In genomic region chr1:56819393-56819899, GRCh38 we compare ENCODE assay signal across 1 cellular context.
TF ChIP-seq lines count a peak whose summit lies in the region.

A gene with protein sequence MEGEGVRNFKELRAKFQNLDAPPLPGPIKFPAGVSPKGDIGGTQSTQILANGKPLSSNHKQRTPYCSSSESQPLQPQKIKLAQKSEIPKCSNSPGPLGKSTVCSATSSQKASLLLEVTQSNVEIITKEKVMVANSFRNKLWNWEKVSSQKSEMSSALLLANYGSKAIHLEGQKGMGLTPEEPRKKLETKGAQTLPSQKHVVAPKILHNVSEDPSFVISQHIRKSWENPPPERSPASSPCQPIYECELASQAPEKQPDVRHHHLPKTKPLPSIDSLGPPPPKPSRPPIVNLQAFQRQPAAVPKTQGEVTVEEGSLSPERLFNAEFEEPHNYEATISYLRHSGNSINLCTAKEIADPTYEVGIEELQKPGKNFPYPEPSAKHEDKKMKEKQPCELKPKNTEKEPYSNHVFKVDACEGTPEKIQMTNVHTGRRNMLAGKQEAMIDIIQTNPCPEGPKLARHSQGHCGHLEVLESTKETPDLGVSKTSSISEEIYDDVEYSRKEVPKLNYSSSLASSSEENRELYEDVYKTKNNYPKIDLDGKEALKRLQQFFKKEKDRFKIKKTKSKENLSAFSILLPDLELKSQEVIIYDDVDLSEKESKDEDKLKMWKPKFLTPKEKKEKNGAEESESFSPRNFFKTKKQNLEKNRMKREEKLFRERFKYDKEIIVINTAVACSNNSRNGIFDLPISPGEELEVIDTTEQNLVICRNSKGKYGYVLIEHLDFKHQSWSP (minus strand): TSS chr1:56819404. CDS start chr1:56819290, 114 bp downstream.

TF ChIP-seq in HepG2, 621 proteins besides CTCF, POLR2A, EP300 and RAD21 (continued from another document):
- TF ChIP-seq KDM5A (IDR thresholded peaks at IDR 0.05; ENCODE audit: borderline replicate concordance, low read length) (no peak), HMG20B (CRISPR knock-in tag; conservative IDR thresholded peaks at IDR 0.05) (no peak), RORA (CRISPR knock-in tag; IDR thresholded peaks at IDR 0.05) (no peak), SMARCE1 (IDR thresholded peaks at IDR 0.05; ENCODE audit: borderline replicate concordance) (no peak), MTF1 (CRISPR knock-in tag; IDR thresholded peaks at IDR 0.05) (no peak), NONO (IDR thresholded peaks at IDR 0.05) (no peak), NONO (CRISPR knock-in tag; conservative IDR thresholded peaks at IDR 0.05) (no peak), ZNF572 (CRISPR knock-in tag; IDR thresholded peaks at IDR 0.05) (no peak), ZNF317 (CRISPR knock-in tag; IDR thresholded peaks at IDR 0.05) (no peak), ZNF567 (CRISPR knock-in tag; IDR thresholded peaks at IDR 0.05; ENCODE audit: borderline replicate concordance) (no peak), ZNF564 (CRISPR knock-in tag; IDR thresholded peaks at IDR 0.05) (no peak), PHF20 (CRISPR knock-in tag; IDR thresholded peaks at IDR 0.05) (no peak), ZNF12 (CRISPR knock-in tag; IDR thresholded peaks at IDR 0.05) (no peak), SUZ12 (IDR thresholded peaks at IDR 0.05; ENCODE audit: low read depth, low read length) (no peak), ZNF501 (CRISPR knock-in tag; IDR thresholded peaks at IDR 0.05) (no peak), ZNF292 (CRISPR knock-in tag; IDR thresholded peaks at IDR 0.05; ENCODE audit: borderline replicate concordance, low read depth) (peak; percentile 60), KDM5B (CRISPR knock-in tag; IDR thresholded peaks at IDR 0.05; ENCODE audit: borderline replicate concordance) (peak; percentile 13; the same call in 1 of the 2 replicates), ZNF615 (CRISPR knock-in tag; IDR thresholded peaks at IDR 0.05; ENCODE audit: borderline replicate concordance) (no peak), ZNF552 (CRISPR knock-in tag; IDR thresholded peaks at IDR 0.05; ENCODE audit: borderline replicate concordance) (no peak), ZNF484 (CRISPR knock-in tag; IDR thresholded peaks at IDR 0.05; ENCODE audit: borderline replicate concordance, low read depth) (no peak), DR1 (CRISPR knock-in tag; IDR thresholded peaks at IDR 0.05) (no peak), ZSCAN29 (CRISPR knock-in tag; conservative IDR thresholded peaks at IDR 0.05) (no peak), HNF4G (IDR thresholded peaks at IDR 0.05; ENCODE audit: borderline replicate concordance, low read depth, low read length) (no peak), HNF4G (CRISPR knock-in tag; IDR thresholded peaks at IDR 0.05; ENCODE audit: borderline replicate concordance, low read depth) (no peak), ZNF350 (CRISPR knock-in tag; IDR thresholded peaks at IDR 0.05; ENCODE audit: borderline replicate concordance, low read depth) (no peak), HES4 (CRISPR knock-in tag; IDR thresholded peaks at IDR 0.05; ENCODE audit: borderline replicate concordance) (no peak), ZNF143 (CRISPR knock-in tag; IDR thresholded peaks at IDR 0.05) (no peak), EED (CRISPR knock-in tag; IDR thresholded peaks at IDR 0.05) (no peak), CENPX (CRISPR knock-in tag; IDR thresholded peaks at IDR 0.05) (no peak), PITX1 (CRISPR knock-in tag; IDR thresholded peaks at IDR 0.05) (no peak), ZNF296 (CRISPR knock-in tag; conservative IDR thresholded peaks at IDR 0.05) (no peak), ZNF775 (CRISPR knock-in tag; IDR thresholded peaks at IDR 0.05; ENCODE audit: borderline replicate concordance) (no peak), POGK (CRISPR knock-in tag; conservative IDR thresholded peaks at IDR 0.05) (peak; percentile 57), SAP130 (CRISPR knock-in tag; IDR thresholded peaks at IDR 0.05; ENCODE audit: low read depth) (peak; percentile 38; the same call in 1 of the 2 replicates), FOXA1 (IDR thresholded peaks at IDR 0.05) (no peak), FOXA1 (CRISPR knock-in tag; IDR thresholded peaks at IDR 0.05) (no peak), HNF4A (CRISPR knock-in tag; IDR thresholded peaks at IDR 0.05) (0 out of 2 replicates have a peak, but pooled peaks have one; percentile 5), ZFP36L2 (CRISPR knock-in tag; IDR thresholded peaks at IDR 0.05) (no peak), MXD1 (CRISPR knock-in tag; IDR thresholded peaks at IDR 0.05) (peak; percentile 48; the same call in 1 of the 2 replicates), ZNF839 (CRISPR knock-in tag; IDR thresholded peaks at IDR 0.05; ENCODE audit: borderline replicate concordance) (0 out of 2 replicates have a peak, but pooled peaks have one; percentile 53), ZSCAN20 (CRISPR knock-in tag; IDR thresholded peaks at IDR 0.05; ENCODE audit: borderline replicate concordance) (no peak), CENPT (CRISPR knock-in tag; IDR thresholded peaks at IDR 0.05; ENCODE audit: low read depth) (no peak), ZNF20 (CRISPR knock-in tag; IDR thresholded peaks at IDR 0.05) (no peak), ELF1 (CRISPR knock-in tag; IDR thresholded peaks at IDR 0.05) (no peak)
- TF ChIP-seq, protein P1, sequence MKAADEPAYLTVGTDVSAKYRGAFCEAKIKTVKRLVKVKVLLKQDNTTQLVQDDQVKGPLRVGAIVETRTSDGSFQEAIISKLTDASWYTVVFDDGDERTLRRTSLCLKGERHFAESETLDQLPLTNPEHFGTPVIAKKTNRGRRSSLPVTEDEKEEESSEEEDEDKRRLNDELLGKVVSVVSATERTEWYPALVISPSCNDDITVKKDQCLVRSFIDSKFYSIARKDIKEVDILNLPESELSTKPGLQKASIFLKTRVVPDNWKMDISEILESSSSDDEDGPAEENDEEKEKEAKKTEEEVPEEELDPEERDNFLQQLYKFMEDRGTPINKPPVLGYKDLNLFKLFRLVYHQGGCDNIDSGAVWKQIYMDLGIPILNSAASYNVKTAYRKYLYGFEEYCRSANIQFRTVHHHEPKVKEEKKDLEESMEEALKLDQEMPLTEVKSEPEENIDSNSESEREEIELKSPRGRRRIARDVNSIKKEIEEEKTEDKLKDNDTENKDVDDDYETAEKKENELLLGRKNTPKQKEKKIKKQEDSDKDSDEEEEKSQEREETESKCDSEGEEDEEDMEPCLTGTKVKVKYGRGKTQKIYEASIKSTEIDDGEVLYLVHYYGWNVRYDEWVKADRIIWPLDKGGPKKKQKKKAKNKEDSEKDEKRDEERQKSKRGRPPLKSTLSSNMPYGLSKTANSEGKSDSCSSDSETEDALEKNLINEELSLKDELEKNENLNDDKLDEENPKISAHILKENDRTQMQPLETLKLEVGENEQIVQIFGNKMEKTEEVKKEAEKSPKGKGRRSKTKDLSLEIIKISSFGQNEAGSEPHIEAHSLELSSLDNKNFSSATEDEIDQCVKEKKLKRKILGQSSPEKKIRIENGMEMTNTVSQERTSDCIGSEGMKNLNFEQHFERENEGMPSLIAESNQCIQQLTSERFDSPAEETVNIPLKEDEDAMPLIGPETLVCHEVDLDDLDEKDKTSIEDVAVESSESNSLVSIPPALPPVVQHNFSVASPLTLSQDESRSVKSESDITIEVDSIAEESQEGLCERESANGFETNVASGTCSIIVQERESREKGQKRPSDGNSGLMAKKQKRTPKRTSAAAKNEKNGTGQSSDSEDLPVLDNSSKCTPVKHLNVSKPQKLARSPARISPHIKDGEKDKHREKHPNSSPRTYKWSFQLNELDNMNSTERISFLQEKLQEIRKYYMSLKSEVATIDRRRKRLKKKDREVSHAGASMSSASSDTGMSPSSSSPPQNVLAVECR (CRISPR knock-in tag; IDR thresholded peaks at IDR 0.05; ENCODE audit: borderline replicate concordance) = no peak
- TF ChIP-seq, protein P2, sequence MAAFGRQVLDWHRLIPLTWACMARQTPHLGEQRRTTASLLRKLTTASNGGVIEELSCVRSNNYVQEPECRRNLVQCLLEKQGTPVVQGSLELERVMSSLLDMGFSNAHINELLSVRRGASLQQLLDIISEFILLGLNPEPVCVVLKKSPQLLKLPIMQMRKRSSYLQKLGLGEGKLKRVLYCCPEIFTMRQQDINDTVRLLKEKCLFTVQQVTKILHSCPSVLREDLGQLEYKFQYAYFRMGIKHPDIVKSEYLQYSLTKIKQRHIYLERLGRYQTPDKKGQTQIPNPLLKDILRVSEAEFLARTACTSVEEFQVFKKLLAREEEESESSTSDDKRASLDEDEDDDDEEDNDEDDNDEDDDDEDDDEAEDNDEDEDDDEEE (CRISPR knock-in tag; IDR thresholded peaks at IDR 0.05) = no peak
- TF ChIP-seq, protein P3, sequence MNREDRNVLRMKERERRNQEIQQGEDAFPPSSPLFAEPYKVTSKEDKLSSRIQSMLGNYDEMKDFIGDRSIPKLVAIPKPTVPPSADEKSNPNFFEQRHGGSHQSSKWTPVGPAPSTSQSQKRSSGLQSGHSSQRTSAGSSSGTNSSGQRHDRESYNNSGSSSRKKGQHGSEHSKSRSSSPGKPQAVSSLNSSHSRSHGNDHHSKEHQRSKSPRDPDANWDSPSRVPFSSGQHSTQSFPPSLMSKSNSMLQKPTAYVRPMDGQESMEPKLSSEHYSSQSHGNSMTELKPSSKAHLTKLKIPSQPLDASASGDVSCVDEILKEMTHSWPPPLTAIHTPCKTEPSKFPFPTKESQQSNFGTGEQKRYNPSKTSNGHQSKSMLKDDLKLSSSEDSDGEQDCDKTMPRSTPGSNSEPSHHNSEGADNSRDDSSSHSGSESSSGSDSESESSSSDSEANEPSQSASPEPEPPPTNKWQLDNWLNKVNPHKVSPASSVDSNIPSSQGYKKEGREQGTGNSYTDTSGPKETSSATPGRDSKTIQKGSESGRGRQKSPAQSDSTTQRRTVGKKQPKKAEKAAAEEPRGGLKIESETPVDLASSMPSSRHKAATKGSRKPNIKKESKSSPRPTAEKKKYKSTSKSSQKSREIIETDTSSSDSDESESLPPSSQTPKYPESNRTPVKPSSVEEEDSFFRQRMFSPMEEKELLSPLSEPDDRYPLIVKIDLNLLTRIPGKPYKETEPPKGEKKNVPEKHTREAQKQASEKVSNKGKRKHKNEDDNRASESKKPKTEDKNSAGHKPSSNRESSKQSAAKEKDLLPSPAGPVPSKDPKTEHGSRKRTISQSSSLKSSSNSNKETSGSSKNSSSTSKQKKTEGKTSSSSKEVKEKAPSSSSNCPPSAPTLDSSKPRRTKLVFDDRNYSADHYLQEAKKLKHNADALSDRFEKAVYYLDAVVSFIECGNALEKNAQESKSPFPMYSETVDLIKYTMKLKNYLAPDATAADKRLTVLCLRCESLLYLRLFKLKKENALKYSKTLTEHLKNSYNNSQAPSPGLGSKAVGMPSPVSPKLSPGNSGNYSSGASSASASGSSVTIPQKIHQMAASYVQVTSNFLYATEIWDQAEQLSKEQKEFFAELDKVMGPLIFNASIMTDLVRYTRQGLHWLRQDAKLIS (CRISPR knock-in tag; IDR thresholded peaks at IDR 0.05) = no peak
- TF ChIP-seq, protein P4, sequence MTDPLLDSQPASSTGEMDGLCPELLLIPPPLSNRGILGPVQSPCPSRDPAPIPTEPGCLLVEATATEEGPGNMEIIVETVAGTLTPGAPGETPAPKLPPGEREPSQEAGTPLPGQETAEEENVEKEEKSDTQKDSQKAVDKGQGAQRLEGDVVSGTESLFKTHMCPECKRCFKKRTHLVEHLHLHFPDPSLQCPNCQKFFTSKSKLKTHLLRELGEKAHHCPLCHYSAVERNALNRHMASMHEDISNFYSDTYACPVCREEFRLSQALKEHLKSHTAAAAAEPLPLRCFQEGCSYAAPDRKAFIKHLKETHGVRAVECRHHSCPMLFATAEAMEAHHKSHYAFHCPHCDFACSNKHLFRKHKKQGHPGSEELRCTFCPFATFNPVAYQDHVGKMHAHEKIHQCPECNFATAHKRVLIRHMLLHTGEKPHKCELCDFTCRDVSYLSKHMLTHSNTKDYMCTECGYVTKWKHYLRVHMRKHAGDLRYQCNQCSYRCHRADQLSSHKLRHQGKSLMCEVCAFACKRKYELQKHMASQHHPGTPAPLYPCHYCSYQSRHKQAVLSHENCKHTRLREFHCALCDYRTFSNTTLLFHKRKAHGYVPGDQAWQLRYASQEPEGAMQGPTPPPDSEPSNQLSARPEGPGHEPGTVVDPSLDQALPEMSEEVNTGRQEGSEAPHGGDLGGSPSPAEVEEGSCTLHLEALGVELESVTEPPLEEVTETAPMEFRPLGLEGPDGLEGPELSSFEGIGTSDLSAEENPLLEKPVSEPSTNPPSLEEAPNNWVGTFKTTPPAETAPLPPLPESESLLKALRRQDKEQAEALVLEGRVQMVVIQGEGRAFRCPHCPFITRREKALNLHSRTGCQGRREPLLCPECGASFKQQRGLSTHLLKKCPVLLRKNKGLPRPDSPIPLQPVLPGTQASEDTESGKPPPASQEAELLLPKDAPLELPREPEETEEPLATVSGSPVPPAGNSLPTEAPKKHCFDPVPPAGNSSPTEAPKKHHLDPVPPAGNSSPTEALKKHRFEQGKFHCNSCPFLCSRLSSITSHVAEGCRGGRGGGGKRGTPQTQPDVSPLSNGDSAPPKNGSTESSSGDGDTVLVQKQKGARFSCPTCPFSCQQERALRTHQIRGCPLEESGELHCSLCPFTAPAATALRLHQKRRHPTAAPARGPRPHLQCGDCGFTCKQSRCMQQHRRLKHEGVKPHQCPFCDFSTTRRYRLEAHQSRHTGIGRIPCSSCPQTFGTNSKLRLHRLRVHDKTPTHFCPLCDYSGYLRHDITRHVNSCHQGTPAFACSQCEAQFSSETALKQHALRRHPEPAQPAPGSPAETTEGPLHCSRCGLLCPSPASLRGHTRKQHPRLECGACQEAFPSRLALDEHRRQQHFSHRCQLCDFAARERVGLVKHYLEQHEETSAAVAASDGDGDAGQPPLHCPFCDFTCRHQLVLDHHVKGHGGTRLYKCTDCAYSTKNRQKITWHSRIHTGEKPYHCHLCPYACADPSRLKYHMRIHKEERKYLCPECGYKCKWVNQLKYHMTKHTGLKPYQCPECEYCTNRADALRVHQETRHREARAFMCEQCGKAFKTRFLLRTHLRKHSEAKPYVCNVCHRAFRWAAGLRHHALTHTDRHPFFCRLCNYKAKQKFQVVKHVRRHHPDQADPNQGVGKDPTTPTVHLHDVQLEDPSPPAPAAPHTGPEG (CRISPR knock-in tag; IDR thresholded peaks at IDR 0.05) = no peak
- TF ChIP-seq, protein P5, sequence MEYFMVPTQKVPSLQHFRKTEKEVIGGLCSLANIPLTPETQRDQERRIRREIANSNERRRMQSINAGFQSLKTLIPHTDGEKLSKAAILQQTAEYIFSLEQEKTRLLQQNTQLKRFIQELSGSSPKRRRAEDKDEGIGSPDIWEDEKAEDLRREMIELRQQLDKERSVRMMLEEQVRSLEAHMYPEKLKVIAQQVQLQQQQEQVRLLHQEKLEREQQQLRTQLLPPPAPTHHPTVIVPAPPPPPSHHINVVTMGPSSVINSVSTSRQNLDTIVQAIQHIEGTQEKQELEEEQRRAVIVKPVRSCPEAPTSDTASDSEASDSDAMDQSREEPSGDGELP (IDR thresholded peaks at IDR 0.05; ENCODE audit: borderline replicate concordance, low read depth) = no peak
TF ChIP-seq in HepG2: peak in this region for 24.
